Comparison of ENCODE assay signal across 9 cellular contexts in genomic region chrX:54181196-54181953, GRCh38. TPM values are rescaled to one million over a fixed set of nuclear protein-coding genes. Genes with fewer than 3 reads are reported as not detected.
A peak's percentile ranks its signal among the peaks of the same experiment; 100 is the strongest.
DNase-seq lines count a peak whose midpoint lies in the region; ATAC-seq and TF ChIP-seq lines count a peak whose summit lies in the region.
"Had no signal": no experiment of that assay in that cellular context is flagged by ENCODE, and none has a peak within 500 bp of the region (broad histone marks: within the 10 kb centered on the region; RNA-seq: fewer than 3 reads in every experiment).

No MANE protein-coding gene starts in this region.

- H3K4me2 ChIP-seq in H9 (ENCODE audit: insufficient read depth, insufficient read length, low read length): peak overlapping the region; percentile 62

- H3K9me3 Mint-ChIP-seq in H9: peaks cover 66 to 67% of the 10 kb centered on the region in 2 experiments
- no peaks in the 10 kb centered on the region for H3K9me3 Mint-ChIP-seq in activated naive CD8-positive, alpha-beta T cell (ENCODE audit: low read depth)

- no peak for TF ChIP-seq RAD21 in liver (IDR thresholded peaks at IDR 0.05)

- H3K23me2 ChIP-seq in H9 (ENCODE audit: insufficient read length, low read depth, low read length, poor library complexity, severe bottlenecking): peaks cover 3% of the 10 kb centered on the region

- H3K27ac Mint-ChIP-seq in H9: 0 out of 7 replicates have a peak overlapping the region, but pooled peaks of 1 of the 3 experiments have one; percentile 23
- peak overlapping the region; percentile 91 for H3K27ac Mint-ChIP-seq in activated naive CD8-positive, alpha-beta T cell

- no peak for TF ChIP-seq CTCF in H9 (conservative IDR thresholded peaks at IDR 0.05)
- no peak for TF ChIP-seq CTCF in liver (IDR thresholded peaks at IDR 0.05; ENCODE audit: low read depth, low read length, missing input control)

- H3K56ac ChIP-seq in H9 (ENCODE audit: insufficient read length, low read depth, low read length): no peak overlapping the region

- peaks cover 25 to 26% of the 10 kb centered on the region in 2 experiments for H3K4me1 Mint-ChIP-seq in H9
- peaks cover 56% of the 10 kb centered on the region for H3K4me1 Mint-ChIP-seq in activated naive CD8-positive, alpha-beta T cell (ENCODE audit: low read depth)

- H2BK5ac ChIP-seq in H9 (ENCODE audit: insufficient read length, low read length): no peak overlapping the region

- H3K27me3 Mint-ChIP-seq in H9 (ENCODE audit: low read depth): peaks cover 2% of the 10 kb centered on the region; the same call in 1 of the 2 replicates
- no peaks in the 10 kb centered on the region for H3K27me3 Mint-ChIP-seq in activated naive CD8-positive, alpha-beta T cell

- H3K4me3 ChIP-seq in ACC112 (ENCODE audit: low read depth, low read length): peak overlapping the region; percentile 92
- peak overlapping the region; percentile 71 to 90 (median 78) for H3K4me3 ChIP-seq in liver (ENCODE audit: low read depth in 1 of 3, low read length in 3 of 3)

- no peak overlapping the region for H4K5ac ChIP-seq in H9 (ENCODE audit: insufficient read length, low read depth, low read length)

- H3K27me3 ChIP-seq in ACC112 (ENCODE audit: insufficient read depth, low read length) (no peaks in the 10 kb centered on the region), H9 (ENCODE audit: insufficient read depth, low read length) (no peaks in the 10 kb centered on the region), liver (ENCODE audit: control insufficient read depth in 4 of 4, insufficient read depth in 4 of 4, low read length in 3 of 4) (no peaks in the 10 kb centered on the region)
- H3K27me3 ChIP-seq: colonic mucosa had no signal

- no peak overlapping the region for H3K14ac ChIP-seq in H9 (ENCODE audit: insufficient read depth, low read length)

- no peak overlapping the region for H2BK20ac ChIP-seq in H9 (ENCODE audit: low read depth, low read length, poor library complexity, severe bottlenecking)

- no peak overlapping the region for H3K4ac ChIP-seq in H9 (ENCODE audit: low read depth, low read length)

- DNase-seq in H9: no peak
- no peak for DNase-seq in RPMI8226
- DNase-seq in NCI-H2029 treated with DMSO at 0.1 percent for 48 hours (lab: John Stamatoyannopoulos, UW): no peak
- DNase-seq: colonic mucosa had no signal

- H4K8ac ChIP-seq in H9 (replicated peaks; ENCODE audit: insufficient read length, low read depth, low read length): no peak overlapping the region

- H3K36me3 ChIP-seq in ACC112 (ENCODE audit: insufficient read depth, low read length) (no peaks in the 10 kb centered on the region), liver (ENCODE audit: control insufficient read depth in 4 of 4, insufficient read depth in 3 of 4, low read depth in 1 of 4, low read length in 3 of 4) (no peaks in the 10 kb centered on the region)
- H3K36me3 ChIP-seq: colonic mucosa had no signal

- peak overlapping the region; percentile 66 to 75 for H3K4me3 Mint-ChIP-seq in H9
- H3K4me3 Mint-ChIP-seq in activated naive CD8-positive, alpha-beta T cell: peak overlapping the region; percentile 94

- no peak overlapping the region for H3T11ph ChIP-seq in H9 (ENCODE audit: low read length)

- no peak overlapping the region for H2AK5ac ChIP-seq in H9 (ENCODE audit: insufficient read length, low read length)

- peaks cover 3% of the 10 kb centered on the region for H3K79me1 ChIP-seq in H9 (ENCODE audit: insufficient read depth, low read depth, low read length, poor library complexity, severe bottlenecking)

- no peak overlapping the region for H2BK15ac ChIP-seq in H9 (ENCODE audit: low read depth, low read length)

- no CpG with 5 or more reads among the region's 4 CpGs for WGBS in H9 (ENCODE audit: extremely low coverage, insufficient read length, low lambda C conversion rate)
- 61% methylated on average over 4 of the region's 4 CpGs for WGBS in liver

- peaks cover 13 to 40% (median 15%) of the 10 kb centered on the region in 3 experiments for H3K36me3 Mint-ChIP-seq in H9 (ENCODE audit: insufficient read depth in 1 of 3, low read depth in 3 of 3)
- H3K36me3 Mint-ChIP-seq in activated naive CD8-positive, alpha-beta T cell: peaks cover 8% of the 10 kb centered on the region

- H3K4me1 ChIP-seq in ACC112 (ENCODE audit: control insufficient read depth, insufficient read depth, low read length, unreplicated experiment) (peaks cover 9% of the 10 kb centered on the region), H9 (ENCODE audit: insufficient read depth, low read length) (no peaks in the 10 kb centered on the region; the same call in 1 of the 2 replicates), liver (ENCODE audit: control insufficient read depth in 4 of 4, insufficient read depth in 4 of 4, low read length in 3 of 4) (peaks cover 5 to 16% (median 13%) of the 10 kb centered on the region in 4 donors)
- H3K4me1 ChIP-seq: colonic mucosa had no signal

- no peak for ATAC-seq in GM21447 (IDR thresholded peaks at IDR 0.05; ENCODE audit: unreplicated experiment)
- no peak for ATAC-seq in GM21526 (IDR thresholded peaks at IDR 0.05; ENCODE audit: low FRiP score, unreplicated experiment)

- H2AFZ ChIP-seq in ACC112 (ENCODE audit: low read length, unreplicated experiment) (no peak overlapping the region), H9 (ENCODE audit: low read length) (no peak overlapping the region)

- no peak overlapping the region for H3K23ac ChIP-seq in H9 (ENCODE audit: insufficient read length, low read depth, low read length)

- H2BK120ac ChIP-seq in H9 (ENCODE audit: low read depth, low read length, poor library complexity, severe bottlenecking): no peak overlapping the region

- H4K91ac ChIP-seq in H9 (ENCODE audit: insufficient read length, low read depth, low read length): no peak overlapping the region

- H4K20me1 ChIP-seq in H9 (ENCODE audit: control insufficient read depth, insufficient read depth, insufficient read length): no peaks in the 10 kb centered on the region

- H3K27ac ChIP-seq in ACC112 (ENCODE audit: low read depth, low read length) (peak overlapping the region; percentile 78), H9 (ENCODE audit: insufficient read length, low read depth, low read length) (no peak overlapping the region), liver (ENCODE audit: low read depth in 1 of 2, low read length in 2 of 2) (no peak overlapping the region)

- H3K79me2 ChIP-seq in ACC112 (ENCODE audit: control insufficient read depth, insufficient read depth, low read length, unreplicated experiment) (peaks cover 63% of the 10 kb centered on the region), H9 (ENCODE audit: insufficient read depth, low read length) (peaks cover 16% of the 10 kb centered on the region; the same call in 1 of the 2 replicates)

- H3K9ac ChIP-seq in H9 (ENCODE audit: extremely low read depth, insufficient read length, low read length) (peak overlapping the region; percentile 20), liver (ENCODE audit: low read depth in 1 of 2, low read length in 2 of 2) (no peak overlapping the region)

- H2BK12ac ChIP-seq in H9 (ENCODE audit: insufficient read length, low read depth, low read length): no peak overlapping the region

- H3K9me3 ChIP-seq in H9 (ENCODE audit: control insufficient read depth, low read depth, low read length) (peaks cover 27% of the 10 kb centered on the region), liver (ENCODE audit: control insufficient read depth in 4 of 4, low read length in 3 of 4) (no peaks in the 10 kb centered on the region)
- H3K9me3 ChIP-seq: colonic mucosa had no signal

- H3K18ac ChIP-seq in H9 (ENCODE audit: insufficient read length, low read depth, low read length): no peak overlapping the region

TF ChIP-seq in liver, 16 proteins besides CTCF, POLR2A, EP300 and RAD21:
- TF ChIP-seq TAF1 (conservative IDR thresholded peaks at IDR 0.05): no peak
- no peak for TF ChIP-seq MAX (IDR thresholded peaks at IDR 0.05)
TF ChIP-seq in liver: peak in this region for 0.

RNA-seq across cellular contexts. Expression of gene FAM120C, which starts 1.7 kb away (rescaled TPM):
- total RNA-seq in H9 (2021): 9.1 and 9.2 TPM in 2 replicates
- 1 to 10 TPM; 2.6 to 3.7 TPM for total RNA-seq in liver
- 1 to 10 TPM; 1.8 to 2.0 TPM for polyA plus RNA-seq in liver
